9 cellular contexts compared by ENCODE assay signal in genomic region chr22:25563757-25564319, GRCh38. TPM values are rescaled to one million over a fixed set of nuclear protein-coding genes. Genes with fewer than 3 reads are reported as not detected.
DNase-seq lines count a peak whose midpoint lies in the region; ATAC-seq, FAIRE-seq and TF ChIP-seq lines count a peak whose summit lies in the region.
"Had no signal": no experiment of that assay in that cellular context is flagged by ENCODE, and none has a peak within 500 bp of the region (broad histone marks: within the 10 kb centered on the region; RNA-seq: fewer than 3 reads in every experiment).

No MANE protein-coding gene starts in this region.

- H3K36me3 ChIP-seq in muscle layer of colon (ENCODE audit: insufficient read depth, low read length) (no peaks in the 10 kb centered on the region), tibial nerve (no peaks in the 10 kb centered on the region)

- H3K4me3 Mint-ChIP-seq in effector memory CD8-positive, alpha-beta T cell: peak overlapping the region; percentile 88 to 92

- TF ChIP-seq POLR2A in GM12892 (IDR thresholded peaks at IDR 0.05; ENCODE audit: low read depth, low read length): peak; percentile 60; the same call in 1 of the 2 replicates
- TF ChIP-seq POLR2A in tibial nerve (IDR thresholded peaks at IDR 0.05): no peak

- TF ChIP-seq CTCF in tibial nerve (IDR thresholded peaks at IDR 0.05): no peak

- peak overlapping the region; percentile 32 for H3K9ac ChIP-seq in muscle layer of colon (ENCODE audit: low read length)

- no peak for DNase-seq in GM12892 (ENCODE audit: insufficient read length)
- peak; percentile 25 for DNase-seq in SW480 (ENCODE audit: low spot score)
- no peak for DNase-seq in effector memory CD8-positive, alpha-beta T cell
- peak in 1 of 2 donors; percentile 34 for DNase-seq in tibial nerve (ENCODE audit: low spot score in 2 of 2)
- DNase-seq in NCI-H2029 treated with DMSO at 0.1 percent for 48 hours (lab: John Stamatoyannopoulos, UW): no peak

- 1 to 4% methylated on average over 18 to 20 of the region's 21 CpGs for WGBS in tibial nerve, 2 donors

- H3K27me3 ChIP-seq in muscle layer of colon (ENCODE audit: control insufficient read depth in 1 of 2, insufficient read depth in 2 of 2, low read length in 2 of 2) (no peaks in the 10 kb centered on the region), tibial nerve (no peaks in the 10 kb centered on the region)

- peaks cover 14% of the 10 kb centered on the region in 2 donors for H3K4me1 Mint-ChIP-seq in effector memory CD8-positive, alpha-beta T cell (ENCODE audit: low read depth in 2 of 2)

- peaks cover 22 to 35% of the 10 kb centered on the region in 2 donors for H3K27me3 Mint-ChIP-seq in effector memory CD8-positive, alpha-beta T cell

- peaks cover 3% of the 10 kb centered on the region for H3K36me3 Mint-ChIP-seq in effector memory CD8-positive, alpha-beta T cell (ENCODE audit: insufficient read depth)

- no peak for FAIRE-seq in GM12892 (lab: Jason Lieb, UNC)
- FAIRE-seq: TTC549 had no signal

- H3K4me1 ChIP-seq in muscle layer of colon (ENCODE audit: insufficient read depth, low read length): peaks cover 16% of the 10 kb centered on the region
- H3K4me1 ChIP-seq in tibial nerve: peaks cover 0 to 37% (median 6%) of the 10 kb centered on the region in 4 donors

- H3K9me3 Mint-ChIP-seq in effector memory CD8-positive, alpha-beta T cell: no peaks in the 10 kb centered on the region

- TF ChIP-seq EP300 in tibial nerve (IDR thresholded peaks at IDR 0.05): no peak

- ATAC-seq in HG03039 (IDR thresholded peaks at IDR 0.05; ENCODE audit: unreplicated experiment) (peak; percentile 7), HG03571 (IDR thresholded peaks at IDR 0.05; ENCODE audit: unreplicated experiment) (no peak)
- ATAC-seq in effector memory CD8-positive, alpha-beta T cell (replicated peaks): peak; percentile 34

- H3K27ac Mint-ChIP-seq in effector memory CD8-positive, alpha-beta T cell: peak overlapping the region; percentile 54 to 75

- H3K4me3 ChIP-seq in muscle layer of colon (ENCODE audit: low read depth in 1 of 2, low read length in 2 of 2) (peak overlapping the region; percentile 50 to 65), tibial nerve (peak overlapping the region; percentile 46 to 92 (median 52))

- H3K9me3 ChIP-seq in muscle layer of colon (ENCODE audit: low read length) (no peaks in the 10 kb centered on the region), tibial nerve (no peaks in the 10 kb centered on the region)

- peak overlapping the region; percentile 86 for H3K27ac ChIP-seq in muscle layer of colon (ENCODE audit: low read depth, low read length)
- peak overlapping the region; percentile 15 to 89 (median 70) for H3K27ac ChIP-seq in tibial nerve

RNA-seq across cellular contexts. Expression of gene GRK3, which starts 0.6 kb away (rescaled TPM):
- 14.4 TPM for polyA plus RNA-seq in GM12892 (2012; ENCODE audit: missing spikeins)
- total RNA-seq in tibial nerve: 10 to 100 TPM in 2 of 4 donors, 1 to 10 TPM in 2; 8.2 to 12.9 (median 10.2) TPM
